1 cellular context compared by ENCODE assay signal in the genomic region with DNA sequence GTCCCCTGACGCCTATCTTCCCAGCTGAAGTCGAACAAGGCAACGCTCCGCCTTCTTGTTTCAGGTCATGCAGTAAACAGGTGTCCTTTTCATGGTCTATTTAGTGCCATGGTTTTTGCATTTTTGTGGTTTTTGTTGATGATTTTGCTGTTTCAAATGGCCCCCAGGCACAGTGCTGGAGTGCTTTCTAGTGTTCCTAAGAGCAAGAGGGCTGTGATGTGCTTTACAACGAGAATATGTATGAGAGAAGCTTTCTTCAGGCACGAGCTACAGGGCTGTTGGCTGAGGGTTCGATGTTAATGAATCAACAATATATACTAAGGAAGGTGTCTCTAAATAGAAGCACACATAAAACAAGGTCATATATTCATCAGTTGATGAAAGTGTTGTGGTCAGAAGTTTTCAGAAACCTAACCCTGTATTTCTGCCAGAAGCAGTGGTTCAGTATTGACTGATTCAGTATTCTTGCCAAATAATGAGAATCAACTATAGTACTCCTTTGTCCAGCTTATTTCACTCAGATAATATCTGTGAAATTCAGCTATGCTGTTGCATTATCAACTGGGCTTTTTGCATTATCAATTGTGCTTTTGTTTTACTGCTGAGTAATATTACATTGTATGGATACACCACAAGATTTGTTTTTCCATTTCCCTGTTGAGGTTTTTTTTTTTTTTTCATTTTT.
A peak's percentile ranks its signal among the peaks of the same experiment; 100 is the strongest.
TF ChIP-seq lines count a peak whose summit lies in the region.

No MANE protein-coding gene starts in this region.

TF ChIP-seq in GM12878, 131 proteins besides CTCF, POLR2A, EP300 and RAD21 (continued from another document and continues in another):
- TF ChIP-seq, protein P1, sequence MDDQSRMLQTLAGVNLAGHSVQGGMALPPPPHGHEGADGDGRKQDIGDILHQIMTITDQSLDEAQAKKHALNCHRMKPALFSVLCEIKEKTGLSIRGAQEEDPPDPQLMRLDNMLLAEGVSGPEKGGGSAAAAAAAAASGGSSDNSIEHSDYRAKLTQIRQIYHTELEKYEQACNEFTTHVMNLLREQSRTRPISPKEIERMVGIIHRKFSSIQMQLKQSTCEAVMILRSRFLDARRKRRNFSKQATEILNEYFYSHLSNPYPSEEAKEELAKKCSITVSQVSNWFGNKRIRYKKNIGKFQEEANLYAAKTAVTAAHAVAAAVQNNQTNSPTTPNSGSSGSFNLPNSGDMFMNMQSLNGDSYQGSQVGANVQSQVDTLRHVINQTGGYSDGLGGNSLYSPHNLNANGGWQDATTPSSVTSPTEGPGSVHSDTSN (IDR thresholded peaks at IDR 0.05; ENCODE audit: insufficient replicate concordance, low read depth, low read length), result no peak
- no peak for TF ChIP-seq SMAD5 (IDR thresholded peaks at IDR 0.05; ENCODE audit: low read depth)
- no peak for TF ChIP-seq SIN3A (IDR thresholded peaks at IDR 0.05; ENCODE audit: low read depth, low read length)
- TF ChIP-seq TAF1 (IDR thresholded peaks at IDR 0.05; ENCODE audit: borderline replicate concordance, low read depth, low read length), result no peak
- TF ChIP-seq CHD1 (IDR thresholded peaks at IDR 0.05; ENCODE audit: low read depth, low read length), result no peak
- no peak for TF ChIP-seq BMI1 (IDR thresholded peaks at IDR 0.05; ENCODE audit: borderline replicate concordance)
- no peak for TF ChIP-seq SMARCA5 (IDR thresholded peaks at IDR 0.05)
- TF ChIP-seq GABPA (IDR thresholded peaks at IDR 0.05; ENCODE audit: low read depth), result 0 out of 2 replicates have a peak, but pooled peaks have one; percentile 27
- TF ChIP-seq SREBF2 (IDR thresholded peaks at IDR 0.05; ENCODE audit: low read length), result no peak
- TF ChIP-seq SMC3 (IDR thresholded peaks at IDR 0.05; ENCODE audit: borderline replicate concordance, low read length), result no peak
- no peak for TF ChIP-seq YBX1 (IDR thresholded peaks at IDR 0.05)
- no peak for TF ChIP-seq ZSCAN29 (IDR thresholded peaks at IDR 0.05)
- peak; percentile 58; the same call in 1 of the 2 replicates for TF ChIP-seq BCL11A (IDR thresholded peaks at IDR 0.05; ENCODE audit: low read depth, low read length)
- TF ChIP-seq PAX8 (IDR thresholded peaks at IDR 0.05), result no peak
- TF ChIP-seq BRCA1 (IDR thresholded peaks at IDR 0.05; ENCODE audit: low read depth, low read length), result no peak
- TF ChIP-seq PRDM15 (CRISPR knock-in tag; IDR thresholded peaks at IDR 0.05), result no peak
- no peak for TF ChIP-seq E4F1 (IDR thresholded peaks at IDR 0.05; ENCODE audit: borderline replicate concordance, partially characterized antibody)
- TF ChIP-seq ZNF217 (IDR thresholded peaks at IDR 0.05), result peak; percentile 73; the same call in 1 of the 2 replicates
- TF ChIP-seq MEF2A (IDR thresholded peaks at IDR 0.05; ENCODE audit: insufficient read depth, low read depth, low read length), result no peak
- peak; percentile 46; the same call in 1 of the 2 replicates for TF ChIP-seq NR2F1 (conservative IDR thresholded peaks at IDR 0.05)
- no peak for TF ChIP-seq CHD4 (IDR thresholded peaks at IDR 0.05)
- no peak; the same call in 1 of the 2 replicates for TF ChIP-seq ATF2 (IDR thresholded peaks at IDR 0.05; ENCODE audit: low read length)
- peak; percentile 78 for TF ChIP-seq MEF2B (IDR thresholded peaks at IDR 0.05; ENCODE audit: partially characterized antibody, poor library complexity, severe bottlenecking)
- peak; percentile 71; the same call in 1 of the 2 replicates for TF ChIP-seq CBX5 (IDR thresholded peaks at IDR 0.05; ENCODE audit: low read depth)
- TF ChIP-seq, protein P2, sequence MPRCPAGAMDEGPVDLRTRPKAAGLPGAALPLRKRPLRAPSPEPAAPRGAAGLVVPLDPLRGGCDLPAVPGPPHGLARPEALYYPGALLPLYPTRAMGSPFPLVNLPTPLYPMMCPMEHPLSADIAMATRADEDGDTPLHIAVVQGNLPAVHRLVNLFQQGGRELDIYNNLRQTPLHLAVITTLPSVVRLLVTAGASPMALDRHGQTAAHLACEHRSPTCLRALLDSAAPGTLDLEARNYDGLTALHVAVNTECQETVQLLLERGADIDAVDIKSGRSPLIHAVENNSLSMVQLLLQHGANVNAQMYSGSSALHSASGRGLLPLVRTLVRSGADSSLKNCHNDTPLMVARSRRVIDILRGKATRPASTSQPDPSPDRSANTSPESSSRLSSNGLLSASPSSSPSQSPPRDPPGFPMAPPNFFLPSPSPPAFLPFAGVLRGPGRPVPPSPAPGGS (IDR thresholded peaks at IDR 0.05; ENCODE audit: borderline replicate concordance, insufficient read depth, low read depth, low read length, poor library complexity, severe bottlenecking), result no peak
- no peak for TF ChIP-seq STAT1 (conservative IDR thresholded peaks at IDR 0.05)
- TF ChIP-seq EED (IDR thresholded peaks at IDR 0.05; ENCODE audit: low read depth), result peak; percentile 43; the same call in 1 of the 2 replicates
- no peak; the same call in 1 of the 2 replicates for TF ChIP-seq JUNB (IDR thresholded peaks at IDR 0.05)
- no peak for TF ChIP-seq NR2C1 (IDR thresholded peaks at IDR 0.05)
- TF ChIP-seq ZNF274 (IDR thresholded peaks at IDR 0.05; ENCODE audit: insufficient read depth, insufficient read length), result no peak
- TF ChIP-seq BHLHE40 (IDR thresholded peaks at IDR 0.05; ENCODE audit: borderline replicate concordance in 1 of 2, low read depth in 2 of 2, low read length in 1 of 2), result peak; percentile 53 to 73; a peak in 3 of 4 replicates
- peak; percentile 72 for TF ChIP-seq KLF5 (IDR thresholded peaks at IDR 0.05; ENCODE audit: partially characterized antibody)
- no peak for TF ChIP-seq MYB (IDR thresholded peaks at IDR 0.05; ENCODE audit: borderline replicate concordance, low read depth, low read length)
- peak; percentile 90 for TF ChIP-seq POU2F2 (IDR thresholded peaks at IDR 0.05; ENCODE audit: borderline replicate concordance, low read depth, low read length)
- TF ChIP-seq USF2 (IDR thresholded peaks at IDR 0.05; ENCODE audit: borderline replicate concordance, low read depth, low read length), result no peak
- no peak; the same call in 1 of the 2 replicates for TF ChIP-seq IKZF1 (conservative IDR thresholded peaks at IDR 0.05)
- TF ChIP-seq PAX5 (IDR thresholded peaks at IDR 0.05; ENCODE audit: borderline replicate concordance, low read depth, low read length), result peak; percentile 88
- TF ChIP-seq RUNX3 (IDR thresholded peaks at IDR 0.05; ENCODE audit: low read length), result peak; percentile 98
- TF ChIP-seq TBL1XR1 (IDR thresholded peaks at IDR 0.05; ENCODE audit: low read depth, low read length), result peak; percentile 32; the same call in 1 of the 2 replicates
- TF ChIP-seq JUND (IDR thresholded peaks at IDR 0.05; ENCODE audit: low read depth, low read length), result no peak
- no peak for TF ChIP-seq MAX (IDR thresholded peaks at IDR 0.05; ENCODE audit: low read depth, low read length)
- TF ChIP-seq NFIC (IDR thresholded peaks at IDR 0.05; ENCODE audit: low read depth, low read length), result peak; percentile 68
- 0 out of 2 replicates have a peak, but pooled peaks have one; percentile 8 for TF ChIP-seq IRF4 (IDR thresholded peaks at IDR 0.05; ENCODE audit: low read depth, low read length)
- TF ChIP-seq CBX3 (IDR thresholded peaks at IDR 0.05; ENCODE audit: borderline replicate concordance, low read depth), result no peak
- no peak for TF ChIP-seq ZNF622 (IDR thresholded peaks at IDR 0.05)
- TF ChIP-seq CBFB (IDR thresholded peaks at IDR 0.05; ENCODE audit: low read depth), result peak; percentile 84
- peak; percentile 75 for TF ChIP-seq NBN (IDR thresholded peaks at IDR 0.05)
- peak; percentile 38; the same call in 1 of the 2 replicates for TF ChIP-seq CREM (IDR thresholded peaks at IDR 0.05; ENCODE audit: low read depth)
- peak in 1 of 2 experiments; percentile 75; a peak in 1 of 4 replicates for TF ChIP-seq CEBPB (IDR thresholded peaks at IDR 0.05; ENCODE audit: borderline replicate concordance in 1 of 2, low read depth in 2 of 2, low read length in 2 of 2)
- TF ChIP-seq ASH2L (IDR thresholded peaks at IDR 0.05; ENCODE audit: borderline replicate concordance, low read depth), result peak; percentile 55; the same call in 1 of the 2 replicates
- no peak for TF ChIP-seq POLR2AphosphoS2 (IDR thresholded peaks at IDR 0.05; ENCODE audit: low read depth, low read length)
- TF ChIP-seq ZNF207 (IDR thresholded peaks at IDR 0.05; ENCODE audit: borderline replicate concordance), result no peak
- TF ChIP-seq MXI1 (IDR thresholded peaks at IDR 0.05; ENCODE audit: low read depth, low read length), result no peak
- TF ChIP-seq CREB1 (IDR thresholded peaks at IDR 0.05; ENCODE audit: low read depth), result no peak; the same call in 1 of the 2 replicates
- 0 out of 2 replicates have a peak, but pooled peaks have one; percentile 26 for TF ChIP-seq MTA3 (IDR thresholded peaks at IDR 0.05; ENCODE audit: borderline replicate concordance, low read length)
- TF ChIP-seq, protein P3, sequence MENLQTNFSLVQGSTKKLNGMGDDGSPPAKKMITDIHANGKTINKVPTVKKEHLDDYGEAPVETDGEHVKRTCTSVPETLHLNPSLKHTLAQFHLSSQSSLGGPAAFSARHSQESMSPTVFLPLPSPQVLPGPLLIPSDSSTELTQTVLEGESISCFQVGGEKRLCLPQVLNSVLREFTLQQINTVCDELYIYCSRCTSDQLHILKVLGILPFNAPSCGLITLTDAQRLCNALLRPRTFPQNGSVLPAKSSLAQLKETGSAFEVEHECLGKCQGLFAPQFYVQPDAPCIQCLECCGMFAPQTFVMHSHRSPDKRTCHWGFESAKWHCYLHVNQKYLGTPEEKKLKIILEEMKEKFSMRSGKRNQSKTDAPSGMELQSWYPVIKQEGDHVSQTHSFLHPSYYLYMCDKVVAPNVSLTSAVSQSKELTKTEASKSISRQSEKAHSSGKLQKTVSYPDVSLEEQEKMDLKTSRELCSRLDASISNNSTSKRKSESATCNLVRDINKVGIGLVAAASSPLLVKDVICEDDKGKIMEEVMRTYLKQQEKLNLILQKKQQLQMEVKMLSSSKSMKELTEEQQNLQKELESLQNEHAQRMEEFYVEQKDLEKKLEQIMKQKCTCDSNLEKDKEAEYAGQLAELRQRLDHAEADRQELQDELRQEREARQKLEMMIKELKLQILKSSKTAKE (IDR thresholded peaks at IDR 0.05; ENCODE audit: low read depth, poor library complexity, severe bottlenecking), result peak; percentile 59
- peak; percentile 49; the same call in 1 of the 2 replicates for TF ChIP-seq YY1 (IDR thresholded peaks at IDR 0.05; ENCODE audit: low read depth, low read length)
- no peak for TF ChIP-seq EZH2 (IDR thresholded peaks at IDR 0.05; ENCODE audit: borderline replicate concordance, control insufficient read depth, low read depth, low read length)
- TF ChIP-seq ESRRA (IDR thresholded peaks at IDR 0.05; ENCODE audit: low read length), result no peak
